Comparison of ENCODE assay signal across 14 cellular contexts in genomic region chr4:174279433-174279832, GRCh38. TPM values are rescaled to one million over a fixed set of nuclear protein-coding genes. Genes with fewer than 3 reads are reported as not detected.
A peak's percentile ranks its signal among the peaks of the same experiment; 100 is the strongest.
DNase-seq lines count a peak whose midpoint lies in the region; ATAC-seq, FAIRE-seq and TF ChIP-seq lines count a peak whose summit lies in the region.
"Had no signal": no experiment of that assay in that cellular context is flagged by ENCODE, and none has a peak within 500 bp of the region (broad histone marks: within the 10 kb centered on the region; RNA-seq: fewer than 3 reads in every experiment).

No MANE protein-coding gene starts in this region.

- CTCF ChIA-PET in naive thymus-derived CD4-positive, alpha-beta T cell (lab: Charles Lee), result interaction anchor here (1.4 kb wide), 1 partner anchor 12 kb away, joined by 3 read pairs; no protein-coding TSS in a partner anchor
- CTCF ChIA-PET in Calu3 (lab: Charles Lee), result no interaction called here

- H3K27ac Mint-ChIP-seq in CD4-positive, CD25-positive, alpha-beta regulatory T cell, result peak overlapping the region in 2 of 3 donors; percentile 21 to 24
- no peak overlapping the region for H3K27ac Mint-ChIP-seq in naive thymus-derived CD4-positive, alpha-beta T cell
- H3K27ac Mint-ChIP-seq in Calu3 (ENCODE audit: unreplicated experiment), result no peak overlapping the region

- FAIRE-seq in GM18507 (lab: Jason Lieb, UNC), result peak; percentile 31
- FAIRE-seq: A549, GM12892, H1 had no signal

- H3K27me3 ChIP-seq in CD4-positive, CD25-positive, alpha-beta regulatory T cell (ENCODE audit: control insufficient read depth, insufficient read depth, low read length), result no peaks in the 10 kb centered on the region
- no peaks in the 10 kb centered on the region for H3K27me3 ChIP-seq in naive thymus-derived CD4-positive, alpha-beta T cell (ENCODE audit: control insufficient read depth in 2 of 2, insufficient read depth in 2 of 2, low read length in 2 of 2)

- peaks cover 0 to 7% (median 0%) of the 10 kb centered on the region in 7 donors for H3K9me3 Mint-ChIP-seq in CD4-positive, CD25-positive, alpha-beta regulatory T cell
- H3K9me3 Mint-ChIP-seq in naive thymus-derived CD4-positive, alpha-beta T cell, result peaks cover 0 to 6% (median 0%) of the 10 kb centered on the region in 11 donors
- H3K9me3 Mint-ChIP-seq in Calu3 (ENCODE audit: low read depth, unreplicated experiment), result no peaks in the 10 kb centered on the region

- no peak overlapping the region for H3K27ac ChIP-seq in CD4-positive, CD25-positive, alpha-beta regulatory T cell (ENCODE audit: insufficient read depth, low read length, poor library complexity, severe bottlenecking)
- no peak overlapping the region for H3K27ac ChIP-seq in SK-N-MC
- no peak overlapping the region for H3K27ac ChIP-seq in naive thymus-derived CD4-positive, alpha-beta T cell (ENCODE audit: low read depth, low read length)
- H3K27ac ChIP-seq: A549 had no signal

- H3K36me3 ChIP-seq in CD4-positive, CD25-positive, alpha-beta regulatory T cell (ENCODE audit: control insufficient read depth, insufficient read depth, low read length), result no peaks in the 10 kb centered on the region
- H3K36me3 ChIP-seq in SK-N-MC (ENCODE audit: insufficient read depth, low read length), result peaks cover 16% of the 10 kb centered on the region; the same call in 1 of the 2 replicates
- H3K36me3 ChIP-seq in naive thymus-derived CD4-positive, alpha-beta T cell (ENCODE audit: control insufficient read depth in 2 of 3, insufficient read depth in 3 of 3, low read length in 3 of 3), result peaks cover 0 to 11% (median 0%) of the 10 kb centered on the region in 3 experiments
- H3K36me3 ChIP-seq: HAP-1 had no signal

- peak overlapping the region in 3 of 4 donors; percentile 33 to 71 (median 48) for H3K4me3 Mint-ChIP-seq in CD4-positive, CD25-positive, alpha-beta regulatory T cell
- H3K4me3 Mint-ChIP-seq in naive thymus-derived CD4-positive, alpha-beta T cell, result peak overlapping the region in 6 of 10 donors; percentile 7 to 91 (median 40)
- no peak overlapping the region for H3K4me3 Mint-ChIP-seq in Calu3 (ENCODE audit: low read depth, unreplicated experiment)
- H3K4me3 Mint-ChIP-seq: CD14-positive monocyte had no signal

- ATAC-seq in CD4-positive, CD25-positive, alpha-beta regulatory T cell (ENCODE audit: low read depth in 2 of 2), result no peak
- no peak for ATAC-seq in naive thymus-derived CD4-positive, alpha-beta T cell
- ATAC-seq: A549 had no signal

- intact Hi-C loops in naive thymus-derived CD4-positive, alpha-beta T cell (cut with micrococcal nuclease), result no loop called here
- intact Hi-C loops in Calu3 (cut with micrococcal nuclease; ENCODE audit: unreplicated experiment), result no loop called here

- H3K36me3 Mint-ChIP-seq in CD4-positive, CD25-positive, alpha-beta regulatory T cell, result peaks cover 15% of the 10 kb centered on the region
- peaks cover 0 to 24% (median 17%) of the 10 kb centered on the region in 5 donors for H3K36me3 Mint-ChIP-seq in naive thymus-derived CD4-positive, alpha-beta T cell
- peaks cover 18% of the 10 kb centered on the region for H3K36me3 Mint-ChIP-seq in Calu3 (ENCODE audit: insufficient read depth, unreplicated experiment)

- H3K4me1 Mint-ChIP-seq in CD4-positive, CD25-positive, alpha-beta regulatory T cell, result peaks cover 25 to 70% (median 61%) of the 10 kb centered on the region in 4 donors
- H3K4me1 Mint-ChIP-seq in naive thymus-derived CD4-positive, alpha-beta T cell, result peaks cover 38 to 84% (median 77%) of the 10 kb centered on the region in 7 donors
- H3K4me1 Mint-ChIP-seq in Calu3 (ENCODE audit: low read depth, unreplicated experiment), result no peaks in the 10 kb centered on the region

- no peak for TF ChIP-seq CTCF in Calu3 (IDR thresholded peaks at IDR 0.05; ENCODE audit: unreplicated experiment)

- POLR2A ChIA-PET in naive thymus-derived CD4-positive, alpha-beta T cell (lab: Charles Lee), result no interaction called here

- H3K9ac ChIP-seq in SK-N-MC (ENCODE audit: insufficient read length), result no peak overlapping the region

- H3K27me3 Mint-ChIP-seq in CD4-positive, CD25-positive, alpha-beta regulatory T cell, result no peaks in the 10 kb centered on the region
- H3K27me3 Mint-ChIP-seq in naive thymus-derived CD4-positive, alpha-beta T cell, result no peaks in the 10 kb centered on the region
- no peaks in the 10 kb centered on the region for H3K27me3 Mint-ChIP-seq in Calu3 (ENCODE audit: unreplicated experiment)

- DNase-seq in CD4-positive, CD25-positive, alpha-beta regulatory T cell, result no peak
- no peak for DNase-seq in GM18507 (ENCODE audit: extremely low spot score, insufficient read length, low read depth)
- DNase-seq in SK-N-MC (ENCODE audit: low read depth, low spot score), result no peak
- DNase-seq in naive thymus-derived CD4-positive, alpha-beta T cell, result no peak
- DNase-seq in Calu3, result no peak
- no peak for DNase-seq in DMS53 treated with DMSO at 0.1 percent for 48 hours (lab: John Stamatoyannopoulos, UW; ENCODE audit: unreplicated experiment)
- no peak for DNase-seq in HuH-7.5 (ENCODE audit: low spot score)
- DNase-seq: DMS79 treated with DMSO at 0.1 percent for 48 hours, EL had no signal

- H3K9me3 ChIP-seq in CD4-positive, CD25-positive, alpha-beta regulatory T cell (ENCODE audit: control insufficient read depth in 2 of 2, low read length in 2 of 2), result no peaks in the 10 kb centered on the region
- peaks cover 7% of the 10 kb centered on the region; the same call in 1 of the 2 replicates for H3K9me3 ChIP-seq in SK-N-MC (ENCODE audit: low read depth, low read length)
- H3K9me3 ChIP-seq in naive thymus-derived CD4-positive, alpha-beta T cell (ENCODE audit: control insufficient read depth in 2 of 3, low read length in 3 of 3), result peaks cover 0 to 4% (median 0%) of the 10 kb centered on the region in 3 experiments
- H3K9me3 ChIP-seq: A549, HAP-1 had no signal

- peaks cover 12% of the 10 kb centered on the region for H3K4me1 ChIP-seq in CD4-positive, CD25-positive, alpha-beta regulatory T cell (ENCODE audit: control insufficient read depth, insufficient read depth, low read length, poor library complexity, severe bottlenecking)
- peaks cover 19% of the 10 kb centered on the region in 2 donors for H3K4me1 ChIP-seq in naive thymus-derived CD4-positive, alpha-beta T cell (ENCODE audit: control insufficient read depth in 2 of 2, insufficient read depth in 2 of 2, low read length in 2 of 2)

- BruUV-seq in Calu3 (replicated peaks; lab: Mats Ljungman, UMichigan), result no TSS peak

- H3K4me3 ChIP-seq in CD4-positive, CD25-positive, alpha-beta regulatory T cell (ENCODE audit: low read depth, low read length), result no peak overlapping the region
- H3K4me3 ChIP-seq in SK-N-MC, result peak overlapping the region; percentile 6; the same call in 1 of the 2 replicates
- no peak overlapping the region for H3K4me3 ChIP-seq in naive thymus-derived CD4-positive, alpha-beta T cell (ENCODE audit: low read length)
- H3K4me3 ChIP-seq: A549, HAP-1 had no signal

RNA-seq across cellular contexts. Expression of gene FBXO8, which starts 4.0 kb away (rescaled TPM):
- 20.5 TPM for total RNA-seq in CD4-positive, CD25-positive, alpha-beta regulatory T cell
- 10 to 100 TPM; 14.9 to 26.1 (median 22.3) TPM for polyA plus RNA-seq in CD4-positive, CD25-positive, alpha-beta regulatory T cell
- total RNA-seq in naive thymus-derived CD4-positive, alpha-beta T cell, result 10 to 100 TPM; 10.4 to 25.7 (median 23.3) TPM
- polyA plus RNA-seq in naive thymus-derived CD4-positive, alpha-beta T cell, result 10 to 100 TPM; 13.8 to 17.3 TPM
- total RNA-seq in Calu3 (2022), result 11.4 and 14.8 TPM in 2 replicates

RNA-seq across cellular contexts. Expression of gene CEP44, which starts 4.3 kb away (rescaled TPM):
- total RNA-seq in CD4-positive, CD25-positive, alpha-beta regulatory T cell, result 32.2 TPM
- 10 to 100 TPM in 3 of 4 donors, 1 to 10 TPM in 1; 8.8 to 15.9 (median 13.1) TPM for polyA plus RNA-seq in CD4-positive, CD25-positive, alpha-beta regulatory T cell
- total RNA-seq in naive thymus-derived CD4-positive, alpha-beta T cell, result 10 to 100 TPM; 15.7 to 28.2 (median 18.1) TPM
- polyA plus RNA-seq in naive thymus-derived CD4-positive, alpha-beta T cell, result 1 to 10 TPM; 6.4 to 7.8 TPM
- total RNA-seq in Calu3 (2022), result 13.5 and 15.8 TPM in 2 replicates

Comparison
In these comparisons a context has a peak if more than half of its experiments do, and no peak if none do; other contexts are left out.
1. H3K27ac Mint-ChIP-seq: peak in CD4-positive, CD25-positive, alpha-beta regulatory T cell (2 of 3); none in naive thymus-derived CD4-positive, alpha-beta T cell (0 of 9) and Calu3 (single experiment).